In genomic region chr9:107483666-107484065, GRCh38 we compare ENCODE assay signal across 14 cellular contexts. TPM values are rescaled to one million over a fixed set of nuclear protein-coding genes. Genes with fewer than 3 reads are reported as not detected.
"Had no signal": no experiment of that assay in that cellular context is flagged by ENCODE, and none has a peak within 500 bp of the region (broad histone marks: within the 10 kb centered on the region; RNA-seq: fewer than 3 reads in every experiment).

No MANE protein-coding gene starts in this region.

- H3K36me3 Mint-ChIP-seq: activated naive CD8-positive, alpha-beta T cell treated with anti-CD3 and anti-CD28 coated beads, Interleukin-2, amount 10 ng/mL, durations not matched to agents 7 days and 5 days; mesothelial cell of epicardium had no signal

- DNase-seq: activated CD4-positive, CD25-positive, alpha-beta regulatory T cell; activated CD8-positive, alpha-beta memory T cell treated with anti-CD3 and anti-CD28 coated beads for 24 hours; activated gamma-delta T cell treated with Interleukin-2 at 50 U/mL for 16 hours; activated naive CD8-positive, alpha-beta T cell treated with anti-CD3 and anti-CD28 coated beads, Interleukin-2, amount 10 ng/mL, durations not matched to agents 7 days and 5 days; effector memory CD4-positive, alpha-beta T cell; stimulated activated CD4-positive, alpha-beta T cell treated with anti-CD3 and anti-CD28 coated beads, Interleukin-4, amount 100 ng/mL, for 1 hour; stimulated activated naive CD4-positive, alpha-beta T cell had no signal

- H3K9me3 ChIP-seq: pancreas, tibial nerve had no signal

- H3K27me3 ChIP-seq: brain microvascular endothelial cell, pancreas, tibial nerve had no signal

- H3K4me1 Mint-ChIP-seq: activated naive CD8-positive, alpha-beta T cell treated with anti-CD3 and anti-CD28 coated beads, Interleukin-2, amount 10 ng/mL, durations not matched to agents 7 days and 5 days had no signal

- H3K27me3 Mint-ChIP-seq: dendritic cell treated with granulocyte-macrophage colony-stimulating factor and Interleukin-4, amounts not matched to agents 40 ng/mL and 50 ng/mL, for 4 days had no signal

- H3K27ac Mint-ChIP-seq: activated CD4-positive, alpha-beta T cell treated with anti-CD3 and anti-CD28 coated beads, Interleukin-2, amount 10 ng/mL, durations not matched to agents 24 days and 14 days; activated naive CD8-positive, alpha-beta T cell treated with anti-CD3 and anti-CD28 coated beads, Interleukin-2, amount 10 ng/mL, durations not matched to agents 7 days and 5 days; dendritic cell treated with granulocyte-macrophage colony-stimulating factor and Interleukin-4, amounts not matched to agents 40 ng/mL and 50 ng/mL, for 4 days; mesothelial cell of epicardium had no signal

- H3K36me3 ChIP-seq: brain microvascular endothelial cell, pancreas had no signal

- H3K9me3 Mint-ChIP-seq: activated CD4-positive, alpha-beta T cell treated with anti-CD3 and anti-CD28 coated beads, Interleukin-2, amount 10 ng/mL, durations not matched to agents 24 days and 14 days; activated naive CD8-positive, alpha-beta T cell treated with anti-CD3 and anti-CD28 coated beads, Interleukin-2, amount 10 ng/mL, durations not matched to agents 7 days and 5 days; dendritic cell treated with granulocyte-macrophage colony-stimulating factor and Interleukin-4, amounts not matched to agents 40 ng/mL and 50 ng/mL, for 4 days; mesothelial cell of epicardium; neural crest cell had no signal

- H3K27ac ChIP-seq: brain microvascular endothelial cell, pancreas had no signal

- H3K4me3 ChIP-seq: pancreas had no signal

- H3K4me1 ChIP-seq: pancreas had no signal

- H3K4me3 Mint-ChIP-seq: activated CD4-positive, alpha-beta T cell treated with anti-CD3 and anti-CD28 coated beads, Interleukin-2, amount 10 ng/mL, durations not matched to agents 24 days and 14 days; activated naive CD8-positive, alpha-beta T cell treated with anti-CD3 and anti-CD28 coated beads, Interleukin-2, amount 10 ng/mL, durations not matched to agents 7 days and 5 days; dendritic cell treated with granulocyte-macrophage colony-stimulating factor and Interleukin-4, amounts not matched to agents 40 ng/mL and 50 ng/mL, for 4 days; mesothelial cell of epicardium; neural crest cell had no signal

RNA-seq across cellular contexts. Expression of gene KLF4, which starts 5.9 kb away (rescaled TPM):
- total RNA-seq: neural crest cell had no signal
